In the genomic region with DNA sequence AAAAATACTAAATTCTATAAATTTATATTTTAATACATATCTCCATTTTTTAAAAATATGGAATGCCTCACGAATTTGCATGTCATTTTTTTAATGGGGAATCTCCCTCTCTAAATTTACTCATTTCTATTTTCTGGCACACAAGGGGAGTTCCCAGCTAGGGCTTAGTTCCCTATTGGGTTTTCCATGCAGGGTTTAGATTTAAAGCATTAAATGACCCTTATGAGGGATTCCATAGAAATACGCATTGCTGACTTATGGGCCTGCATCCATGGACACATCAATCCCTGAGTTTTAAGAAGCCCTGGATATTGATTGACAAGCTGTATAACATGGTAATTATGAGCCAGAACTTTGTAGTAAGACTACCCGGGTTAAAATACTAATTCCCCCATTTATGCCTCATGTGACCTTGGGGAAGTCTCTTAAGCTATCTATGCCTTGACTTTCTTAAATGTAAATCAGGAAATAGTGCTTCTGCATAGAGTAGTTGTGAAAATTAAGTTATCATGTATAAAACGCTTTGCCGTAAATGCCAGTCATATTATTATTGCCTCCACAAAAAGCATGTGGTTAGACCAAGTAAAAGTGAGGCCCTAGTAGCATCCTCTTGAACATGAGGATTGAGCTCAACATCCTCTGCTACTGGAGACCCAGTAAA, we compare ENCODE assay signal across 14 cellular contexts.
DNase-seq lines count a peak whose midpoint lies in the region; ATAC-seq and TF ChIP-seq lines count a peak whose summit lies in the region.
"Had no signal": no experiment of that assay in that cellular context is flagged by ENCODE, and none has a peak within 500 bp of the region (broad histone marks: within the 10 kb centered on the region; RNA-seq: fewer than 3 reads in every experiment).

No MANE protein-coding gene starts in this region.

- H3K9me3 Mint-ChIP-seq in HFFc6, result no peaks in the 10 kb centered on the region

- no peak overlapping the region for H3K27ac Mint-ChIP-seq in HFFc6
- H3K27ac Mint-ChIP-seq: activated CD8-positive, alpha-beta memory T cell treated with anti-CD3 and anti-CD28 coated beads, Interleukin-2, amount 10 ng/mL, durations not matched to agents 7 days and 5 days had no signal

- H3K27ac ChIP-seq in KOPT-K1 (ENCODE audit: low read depth, low read length, poor library complexity, severe bottlenecking) (peak overlapping the region; percentile 42), gastroesophageal sphincter (no peak overlapping the region)
- H3K27ac ChIP-seq: BLaER1, SK-N-MC, VCaP had no signal

- no peak overlapping the region for H3K4me3 Mint-ChIP-seq in HFFc6
- H3K4me3 Mint-ChIP-seq: activated CD8-positive, alpha-beta memory T cell treated with anti-CD3 and anti-CD28 coated beads, Interleukin-2, amount 10 ng/mL, durations not matched to agents 7 days and 5 days had no signal

- peaks cover 11% of the 10 kb centered on the region for H3K36me3 ChIP-seq in KOPT-K1 (ENCODE audit: insufficient read depth, low read length)
- H3K36me3 ChIP-seq in HAP-1 (replicated peaks), result no peaks in the 10 kb centered on the region
- H3K36me3 ChIP-seq in gastroesophageal sphincter, result no peaks in the 10 kb centered on the region
- H3K36me3 ChIP-seq: BLaER1 had no signal

- peaks cover 4% of the 10 kb centered on the region for H3K4me1 Mint-ChIP-seq in HFFc6 (ENCODE audit: low read depth)
- H3K4me1 Mint-ChIP-seq: activated CD8-positive, alpha-beta memory T cell treated with anti-CD3 and anti-CD28 coated beads, Interleukin-2, amount 10 ng/mL, durations not matched to agents 7 days and 5 days had no signal

- no peak for TF ChIP-seq CTCF in HFFc6 (IDR thresholded peaks at IDR 0.05)
- no peak for TF ChIP-seq CTCF in gastroesophageal sphincter (IDR thresholded peaks at IDR 0.05)

- no peak for TF ChIP-seq EP300 in gastroesophageal sphincter (IDR thresholded peaks at IDR 0.05)

- peaks cover 9% of the 10 kb centered on the region for H3K9me3 ChIP-seq in KOPT-K1 (ENCODE audit: insufficient read depth, low read length, poor library complexity, severe bottlenecking)
- H3K9me3 ChIP-seq in HAP-1, result no peaks in the 10 kb centered on the region
- no peaks in the 10 kb centered on the region for H3K9me3 ChIP-seq in gastroesophageal sphincter
- H3K9me3 ChIP-seq: BLaER1 had no signal

- ATAC-seq in GM18517 (IDR thresholded peaks at IDR 0.05; ENCODE audit: unreplicated experiment) (peak; percentile 69), GM21390 (IDR thresholded peaks at IDR 0.05; ENCODE audit: unreplicated experiment) (peak; percentile 56), HG02973 (IDR thresholded peaks at IDR 0.05; ENCODE audit: unreplicated experiment) (peak; percentile 64), gastroesophageal sphincter (no peak)
- ATAC-seq: activated CD8-positive, alpha-beta memory T cell treated with anti-CD3 and anti-CD28 coated beads, Interleukin-2, amount 10 ng/mL, durations not matched to agents 7 days and 5 days had no signal

- H3K27me3 ChIP-seq in HAP-1 (ENCODE audit: low read depth) (no peaks in the 10 kb centered on the region), gastroesophageal sphincter (no peaks in the 10 kb centered on the region)
- H3K27me3 ChIP-seq: BLaER1 had no signal

- H3K4me3 ChIP-seq in HAP-1 (no peak overlapping the region), gastroesophageal sphincter (no peak overlapping the region)
- H3K4me3 ChIP-seq: BLaER1, SK-N-MC had no signal

- no peak for DNase-seq in HFFc6
- DNase-seq in HAP-1 (ENCODE audit: low spot score in 2 of 2), result no peak
- no peak for DNase-seq in activated gamma-delta T cell (lab: John Stamatoyannopoulos, UW)
- DNase-seq: activated CD8-positive, alpha-beta memory T cell treated with anti-CD3 and anti-CD28 coated beads, Interleukin-2, amount 10 ng/mL, durations not matched to agents 7 days and 5 days; activated naive CD4-positive, alpha-beta T cell treated with anti-CD3 and anti-CD28 coated beads, Interleukin-2, amount 50 U/mL, for 16 hours; foreskin melanocyte had no signal

- in situ Hi-C loops in HAP-1 (cut with MboI; ENCODE audit: low sequenced_read_pairs), result loop anchor here (10.0 kb wide), 1 partner anchor 255 kb away; no protein-coding TSS in a partner anchor

- no peaks in the 10 kb centered on the region for H3K36me3 Mint-ChIP-seq in HFFc6 (ENCODE audit: low read depth)
- H3K36me3 Mint-ChIP-seq: activated CD8-positive, alpha-beta memory T cell treated with anti-CD3 and anti-CD28 coated beads, Interleukin-2, amount 10 ng/mL, durations not matched to agents 7 days and 5 days had no signal

- no peaks in the 10 kb centered on the region for H3K4me1 ChIP-seq in HAP-1
- no peaks in the 10 kb centered on the region for H3K4me1 ChIP-seq in gastroesophageal sphincter
- H3K4me1 ChIP-seq: BLaER1 had no signal

- 81 to 89% methylated on average over 5 of the region's 5 CpGs for WGBS in gastroesophageal sphincter (ENCODE audit: low coverage in 1 of 2), 2 donors

- TF ChIP-seq POLR2A in gastroesophageal sphincter (IDR thresholded peaks at IDR 0.05), result no peak

- peaks cover 5% of the 10 kb centered on the region; the same call in 1 of the 2 replicates for H3K27me3 Mint-ChIP-seq in HFFc6 (ENCODE audit: insufficient read depth)
